ENCODE assay signal across 8 cellular contexts in genomic region chr9:97501177-97501971, GRCh38. TPM values are rescaled to one million over a fixed set of nuclear protein-coding genes. Genes with fewer than 3 reads are reported as not detected.
DNase-seq lines count a peak whose midpoint lies in the region; TF ChIP-seq lines count a peak whose summit lies in the region.

TSS of gene TMOD1 (plus strand) at chr9:97501666. CDS start at chr9:97524189, 22,523 bp downstream.

- TF ChIP-seq POLR2A in lower leg skin (IDR thresholded peaks at IDR 0.05), result no peak

- peak; percentile 42 to 84 (median 82) for DNase-seq in NCI-H1417 (lab: John Stamatoyannopoulos, UW)
- DNase-seq in NCI-H1417 treated with DMSO at 0.1 percent for 48 hours (lab: John Stamatoyannopoulos, UW), result no peak
- DNase-seq in HFFc6, result no peak
- DNase-seq in NCI-H1105 (lab: John Stamatoyannopoulos, UW), result peak; percentile 60
- DNase-seq in lower leg skin (ENCODE audit: low spot score in 2 of 2), result peak in 1 of 2 donors; percentile 90
- peak; percentile 29 to 42 for DNase-seq in stimulated activated CD4-positive, alpha-beta T cell treated with anti-CD3 and anti-CD28 coated beads, Interleukin-4, amount 100 ng/mL, for 48 hours (ENCODE audit: low read depth in 2 of 2)

- H3K27me3 Mint-ChIP-seq in HFFc6 (ENCODE audit: insufficient read depth), result peaks cover 25% of the 10 kb centered on the region
- H3K27me3 Mint-ChIP-seq in dendritic cell treated with granulocyte-macrophage colony-stimulating factor and Interleukin-4, amounts not matched to agents 40 ng/mL and 50 ng/mL, for 4 days, result peaks cover 58% of the 10 kb centered on the region

- peaks cover 19% of the 10 kb centered on the region for H3K4me1 Mint-ChIP-seq in HFFc6 (ENCODE audit: low read depth)
- H3K4me1 Mint-ChIP-seq in dendritic cell treated with granulocyte-macrophage colony-stimulating factor and Interleukin-4, amounts not matched to agents 40 ng/mL and 50 ng/mL, for 4 days (ENCODE audit: low read depth), result peaks cover 13% of the 10 kb centered on the region

- H3K27ac Mint-ChIP-seq in HFFc6, result no peak within 1 kb of the TSS
- H3K27ac Mint-ChIP-seq in dendritic cell treated with granulocyte-macrophage colony-stimulating factor and Interleukin-4, amounts not matched to agents 40 ng/mL and 50 ng/mL, for 4 days, result no peak within 1 kb of the TSS

- H3K4me3 Mint-ChIP-seq in HFFc6, result peak within 1 kb of the TSS; percentile 78
- peak within 1 kb of the TSS; percentile 65 for H3K4me3 Mint-ChIP-seq in dendritic cell treated with granulocyte-macrophage colony-stimulating factor and Interleukin-4, amounts not matched to agents 40 ng/mL and 50 ng/mL, for 4 days

- no peaks in the 10 kb centered on the region for H3K9me3 Mint-ChIP-seq in HFFc6
- no peaks in the 10 kb centered on the region for H3K9me3 Mint-ChIP-seq in dendritic cell treated with granulocyte-macrophage colony-stimulating factor and Interleukin-4, amounts not matched to agents 40 ng/mL and 50 ng/mL, for 4 days

- peak within 1 kb of the TSS; percentile 57 for H3K4me3 ChIP-seq in lower leg skin (ENCODE audit: low read depth, poor library complexity, severe bottlenecking)

- intact Hi-C loops in dendritic cell treated with granulocyte-macrophage colony-stimulating factor and Interleukin-4, amounts not matched to agents 40 ng/mL and 50 ng/mL, for 4 days (cut with micrococcal nuclease), result no loop called here
- intact Hi-C loops in lower leg skin (cut with DNase I; ENCODE audit: low total_unique reads), result no loop called here

- peak within 1 kb of the TSS; percentile 64; the same call in 1 of the 2 replicates for H3K27ac ChIP-seq in VCaP

- WGBS in lower leg skin, 2 donors, result 0 to 2% methylated on average over 32 to 40 of the region's 87 CpGs

- no peaks in the 10 kb centered on the region for H3K36me3 Mint-ChIP-seq in HFFc6 (ENCODE audit: low read depth)
- H3K36me3 Mint-ChIP-seq in dendritic cell treated with granulocyte-macrophage colony-stimulating factor and Interleukin-4, amounts not matched to agents 40 ng/mL and 50 ng/mL, for 4 days (ENCODE audit: low read depth), result peaks cover 9% of the 10 kb centered on the region

- TF ChIP-seq CTCF in HFFc6 (IDR thresholded peaks at IDR 0.05), result peak; percentile 31; the same call in 1 of the 2 replicates
- TF ChIP-seq CTCF in VCaP (conservative IDR thresholded peaks at IDR 0.05), result peak; percentile 45
- TF ChIP-seq CTCF in lower leg skin (IDR thresholded peaks at IDR 0.05), result no peak

RNA-seq across cellular contexts. Expression of gene TMOD1, which starts in this region (rescaled TPM):
- total RNA-seq in HFFc6 (2021; fragmentation: NEBNext Ultra II Directional; extraction: Animal tissue kit (Norgen Biotek cat#: 25700)), result under 1 TPM; 0.14 to 0.60 (median 0.57) TPM
- total RNA-seq in lower leg skin, result 1 to 10 TPM; 1.8 to 4.9 (median 2.9) TPM

Comparison
In these comparisons a context has a peak if more than half of its experiments do, and no peak if none do; other contexts are left out.
1. DNase-seq: peak in NCI-H1417 (3 of 3), NCI-H1105 (single experiment) and stimulated activated CD4-positive, alpha-beta T cell treated with anti-CD3 and anti-CD28 coated beads, Interleukin-4, amount 100 ng/mL, for 48 hours (2 of 2); none in NCI-H1417 treated with DMSO at 0.1 percent for 48 hours (single experiment) and HFFc6 (single experiment).
2. CTCF ChIP-seq: peak in HFFc6 (single experiment) and VCaP (single experiment); none in lower leg skin (0 of 3).